ENCODE assay signal across 17 cellular contexts in the genomic region with DNA sequence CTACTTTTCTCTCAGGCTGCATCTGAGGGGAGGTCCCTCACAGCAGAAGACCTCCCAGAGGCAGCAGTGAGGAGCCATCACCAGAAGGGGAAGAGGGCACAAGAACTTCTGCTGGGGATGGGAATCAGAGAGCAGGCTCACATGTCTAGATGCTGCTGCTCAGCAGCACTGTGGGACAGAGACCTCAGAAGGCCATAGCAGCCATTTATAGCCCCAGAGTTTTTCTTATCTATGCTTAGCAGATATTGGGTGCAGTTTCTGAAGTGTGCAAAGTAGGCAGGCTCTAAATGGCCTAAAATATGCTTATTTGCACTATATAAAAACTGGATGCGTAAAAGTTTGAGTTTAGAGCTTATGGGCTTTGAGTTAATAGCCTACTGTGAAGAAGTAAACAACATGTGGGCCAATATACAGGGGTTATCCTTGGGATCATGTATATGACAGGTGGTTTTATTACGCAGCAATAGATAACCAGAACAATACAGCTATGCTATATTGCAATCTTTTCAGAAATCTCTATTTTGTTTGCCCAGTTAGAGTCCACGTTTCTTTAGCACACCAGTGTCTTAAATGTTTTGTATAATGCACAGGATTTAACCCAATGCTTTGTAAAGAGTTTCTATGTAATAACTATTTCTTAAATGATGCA.
"Had no signal": no experiment of that assay in that cellular context is flagged by ENCODE, and none has a peak within 500 bp of the region (broad histone marks: within the 10 kb centered on the region; RNA-seq: fewer than 3 reads in every experiment).

No MANE protein-coding gene starts in this region.

- H3K4me3 ChIP-seq: esophagus muscularis mucosa, skin epidermis, transverse colon, vagina had no signal

- DNase-seq: activated CD4-positive, alpha-beta memory T cell treated with anti-CD3 and anti-CD28 coated beads, Interleukin-2, amount 10 ng/mL, durations not matched to agents 7 days and 5 days; activated CD4-positive, alpha-beta T cell treated with anti-CD3 and anti-CD28 coated beads for 4 hours; activated naive CD4-positive, alpha-beta T cell treated with anti-CD3 and anti-CD28 coated beads, Interleukin-2, amount 10 ng/mL, durations not matched to agents 7 days and 5 days; activated T-cell treated with anti-CD3 and anti-CD28 coated beads, Interleukin-2, amount 50 U/mL, for 24 hours; kidney glomerular epithelial cell; mesendoderm; occipital lobe; right cardiac atrium; stimulated activated CD4-positive, alpha-beta T cell treated with anti-CD3 and anti-CD28 coated beads, Interleukin-4, amount 100 ng/mL, for 24 hours; stimulated activated naive CD4-positive, alpha-beta T cell treated with Interleukin-2 at 50 U/mL for 16 hours; substantia nigra; transverse colon had no signal

- H3K9me3 Mint-ChIP-seq: activated CD4-positive, alpha-beta memory T cell treated with anti-CD3 and anti-CD28 coated beads, Interleukin-2, amount 10 ng/mL, durations not matched to agents 7 days and 5 days; activated naive CD4-positive, alpha-beta T cell treated with anti-CD3 and anti-CD28 coated beads, Interleukin-2, amount 10 ng/mL, durations not matched to agents 7 days and 5 days; activated T-cell treated with anti-CD3 and anti-CD28 coated beads, Interleukin-2, amount 50 U/mL, for 24 hours; nephron had no signal

- H3K4me1 Mint-ChIP-seq: activated naive CD4-positive, alpha-beta T cell treated with anti-CD3 and anti-CD28 coated beads, Interleukin-2, amount 10 ng/mL, durations not matched to agents 7 days and 5 days; nephron had no signal

- H3K27me3 Mint-ChIP-seq: activated CD4-positive, alpha-beta memory T cell treated with anti-CD3 and anti-CD28 coated beads, Interleukin-2, amount 10 ng/mL, durations not matched to agents 7 days and 5 days; activated T-cell treated with anti-CD3 and anti-CD28 coated beads, Interleukin-2, amount 50 U/mL, for 24 hours; progenitor cell of endocrine pancreas had no signal

- H3K27me3 ChIP-seq: esophagus muscularis mucosa, transverse colon, vagina had no signal

- ATAC-seq: right cardiac atrium had no signal

- H3K27ac ChIP-seq: esophagus muscularis mucosa, skin epidermis, vagina had no signal

- H3K36me3 Mint-ChIP-seq: activated naive CD4-positive, alpha-beta T cell treated with anti-CD3 and anti-CD28 coated beads, Interleukin-2, amount 10 ng/mL, durations not matched to agents 7 days and 5 days had no signal

- H3K36me3 ChIP-seq: esophagus muscularis mucosa, transverse colon, vagina had no signal

- H3K4me1 ChIP-seq: esophagus muscularis mucosa, vagina had no signal

- H3K9me3 ChIP-seq: esophagus muscularis mucosa, transverse colon, vagina had no signal

- H3K27ac Mint-ChIP-seq: activated CD4-positive, alpha-beta memory T cell treated with anti-CD3 and anti-CD28 coated beads, Interleukin-2, amount 10 ng/mL, durations not matched to agents 7 days and 5 days; activated naive CD4-positive, alpha-beta T cell treated with anti-CD3 and anti-CD28 coated beads, Interleukin-2, amount 10 ng/mL, durations not matched to agents 7 days and 5 days; activated T-cell treated with anti-CD3 and anti-CD28 coated beads, Interleukin-2, amount 50 U/mL, for 24 hours; nephron; progenitor cell of endocrine pancreas had no signal

- H3K4me3 Mint-ChIP-seq: activated CD4-positive, alpha-beta memory T cell treated with anti-CD3 and anti-CD28 coated beads, Interleukin-2, amount 10 ng/mL, durations not matched to agents 7 days and 5 days; activated naive CD4-positive, alpha-beta T cell treated with anti-CD3 and anti-CD28 coated beads, Interleukin-2, amount 10 ng/mL, durations not matched to agents 7 days and 5 days; activated T-cell treated with anti-CD3 and anti-CD28 coated beads, Interleukin-2, amount 50 U/mL, for 24 hours; nephron had no signal
